1 cellular context compared by ENCODE assay signal in the genomic region with DNA sequence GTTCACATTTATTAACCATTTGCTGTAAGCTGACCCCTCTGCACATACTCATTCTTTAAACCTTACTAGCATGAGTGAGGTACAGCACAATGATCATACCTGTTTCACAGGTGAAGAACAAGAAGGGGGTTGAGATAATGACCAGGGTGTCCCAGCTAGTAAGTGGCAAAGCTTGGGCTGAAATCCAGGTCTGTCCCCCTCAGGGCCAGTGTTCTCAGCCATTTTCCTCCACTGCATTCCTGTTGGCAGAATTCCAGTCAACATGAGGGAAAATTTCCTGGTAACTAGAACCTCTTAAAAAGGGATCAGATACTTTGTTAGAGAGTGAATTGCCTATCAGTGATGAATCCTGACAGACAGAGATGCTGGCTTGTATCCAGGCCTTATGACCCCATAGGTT.
TF ChIP-seq lines count a peak whose summit lies in the region.

No MANE protein-coding gene starts in this region.

TF ChIP-seq in HEK293, 187 proteins besides CTCF, POLR2A, EP300 and RAD21 (continued from another document):
- TF ChIP-seq, protein P1, sequence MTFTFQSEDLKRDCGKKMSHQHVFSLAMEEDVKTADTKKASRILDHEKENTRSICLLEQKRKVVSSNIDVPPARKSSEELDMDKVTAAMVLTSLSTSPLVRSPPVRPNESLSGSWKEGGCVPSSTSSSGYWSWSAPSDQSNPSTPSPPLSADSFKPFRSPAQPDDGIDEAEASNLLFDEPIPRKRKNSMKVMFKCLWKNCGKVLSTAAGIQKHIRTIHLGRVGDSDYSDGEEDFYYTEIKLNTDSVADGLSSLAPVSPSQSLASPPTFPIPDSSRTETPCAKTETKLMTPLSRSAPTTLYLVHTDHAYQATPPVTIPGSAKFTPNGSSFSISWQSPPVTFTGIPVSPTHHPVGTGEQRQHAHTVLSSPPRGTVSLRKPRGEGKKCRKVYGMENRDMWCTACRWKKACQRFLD (tag by site-specific recombination; IDR thresholded peaks at IDR 0.05) = no peak
- TF ChIP-seq MZF1 (tag by site-specific recombination; IDR thresholded peaks at IDR 0.05; ENCODE audit: borderline replicate concordance) = 0 out of 2 replicates have a peak, but pooled peaks have one; percentile 36
- 0 out of 2 replicates have a peak, but pooled peaks have one; percentile 15 for TF ChIP-seq YY2 (tag by site-specific recombination; IDR thresholded peaks at IDR 0.05)
- no peak for TF ChIP-seq ZNF473 (tag by site-specific recombination; IDR thresholded peaks at IDR 0.05)
- TF ChIP-seq ZNF23 (tag by site-specific recombination; IDR thresholded peaks at IDR 0.05; ENCODE audit: borderline replicate concordance) = no peak
- no peak for TF ChIP-seq TRIM28 (IDR thresholded peaks at IDR 0.05; ENCODE audit: borderline replicate concordance, low read length)
- no peak for TF ChIP-seq ZNF335 (tag by site-specific recombination; conservative IDR thresholded peaks at IDR 0.05)
- no peak for TF ChIP-seq HOXA7 (CRISPR knock-in tag; IDR thresholded peaks at IDR 0.05; ENCODE audit: borderline replicate concordance)
- TF ChIP-seq, protein P2, sequence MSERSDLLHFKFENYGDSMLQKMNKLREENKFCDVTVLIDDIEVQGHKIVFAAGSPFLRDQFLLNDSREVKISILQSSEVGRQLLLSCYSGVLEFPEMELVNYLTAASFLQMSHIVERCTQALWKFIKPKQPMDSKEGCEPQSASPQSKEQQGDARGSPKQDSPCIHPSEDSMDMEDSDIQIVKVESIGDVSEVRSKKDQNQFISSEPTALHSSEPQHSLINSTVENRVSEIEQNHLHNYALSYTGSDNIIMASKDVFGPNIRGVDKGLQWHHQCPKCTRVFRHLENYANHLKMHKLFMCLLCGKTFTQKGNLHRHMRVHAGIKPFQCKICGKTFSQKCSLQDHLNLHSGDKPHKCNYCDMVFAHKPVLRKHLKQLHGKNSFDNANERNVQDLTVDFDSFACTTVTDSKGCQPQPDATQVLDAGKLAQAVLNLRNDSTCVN (tag by site-specific recombination; optimal IDR thresholded peaks at IDR 0.05) = no peak
- peak; percentile 61 for TF ChIP-seq ZNF341 (tag by site-specific recombination; IDR thresholded peaks at IDR 0.05; ENCODE audit: low read depth)
